Comparison of ENCODE assay signal across 1 cellular context in genomic region chr6:79119217-79119616, GRCh38.
TF ChIP-seq lines count a peak whose summit lies in the region.

No MANE protein-coding gene starts in this region.

TF ChIP-seq in K562, 482 proteins besides CTCF, POLR2A, EP300 and RAD21 (continued from another document):
- TF ChIP-seq MGA (IDR thresholded peaks at IDR 0.05) (no peak), SMARCB1 (IDR thresholded peaks at IDR 0.05; ENCODE audit: insufficient read length, low read depth) (no peak), RBFOX2 (IDR thresholded peaks at IDR 0.05; ENCODE audit: low read depth, low read length) (no peak), FOXO4 (CRISPR knock-in tag; IDR thresholded peaks at IDR 0.05) (no peak), ARID3B (CRISPR knock-in tag; IDR thresholded peaks at IDR 0.05; ENCODE audit: borderline replicate concordance) (no peak), PHB2 (IDR thresholded peaks at IDR 0.05; ENCODE audit: low read depth) (no peak), MTA3 (IDR thresholded peaks at IDR 0.05; ENCODE audit: borderline replicate concordance) (no peak), IFI16 (CRISPR knock-in tag; IDR thresholded peaks at IDR 0.05) (no peak), ETV5 (CRISPR knock-in tag; IDR thresholded peaks at IDR 0.05; ENCODE audit: low read depth) (no peak), ATF4 (CRISPR knock-in tag; IDR thresholded peaks at IDR 0.05) (no peak), TAF1 (IDR thresholded peaks at IDR 0.05; ENCODE audit: control insufficient read depth, extremely low read depth, insufficient read depth, low read length, severe bottlenecking) (no peak), RBM17 (IDR thresholded peaks at IDR 0.05; ENCODE audit: borderline replicate concordance, low read depth, low read length) (no peak), GABPB2 (CRISPR knock-in tag; conservative IDR thresholded peaks at IDR 0.05) (no peak), FUS (optimal IDR thresholded peaks at IDR 0.05; ENCODE audit: low read depth, low read length) (no peak), TCF15 (CRISPR knock-in tag; IDR thresholded peaks at IDR 0.05) (no peak), MAFK (IDR thresholded peaks at IDR 0.05; ENCODE audit: low read length) (peak; percentile 67; the same call in 1 of the 2 replicates), MAFF (IDR thresholded peaks at IDR 0.05; ENCODE audit: low read length) (peak; percentile 59), SNRNP70 (optimal IDR thresholded peaks at IDR 0.05; ENCODE audit: low read depth, low read length) (no peak), CAMTA2 (CRISPR knock-in tag; conservative IDR thresholded peaks at IDR 0.05) (no peak), ZNF79 (CRISPR knock-in tag; IDR thresholded peaks at IDR 0.05; ENCODE audit: low read depth) (no peak), CBFA2T3 (IDR thresholded peaks at IDR 0.05) (no peak), RBM22 (IDR thresholded peaks at IDR 0.05; ENCODE audit: low read depth, low read length, poor library complexity, severe bottlenecking) (no peak), NFE2 (IDR thresholded peaks at IDR 0.05; ENCODE audit: low read depth) (no peak), ZNF12 (CRISPR knock-in tag; IDR thresholded peaks at IDR 0.05) (no peak), ASH1L (IDR thresholded peaks at IDR 0.05; ENCODE audit: borderline replicate concordance, low read depth, partially characterized antibody) (no peak), ZNF512 (tag; IDR thresholded peaks at IDR 0.05) (no peak), RERE (CRISPR knock-in tag; IDR thresholded peaks at IDR 0.05; ENCODE audit: borderline replicate concordance) (no peak)
TF ChIP-seq in K562: peak in this region for 4.
